In the genomic region with DNA sequence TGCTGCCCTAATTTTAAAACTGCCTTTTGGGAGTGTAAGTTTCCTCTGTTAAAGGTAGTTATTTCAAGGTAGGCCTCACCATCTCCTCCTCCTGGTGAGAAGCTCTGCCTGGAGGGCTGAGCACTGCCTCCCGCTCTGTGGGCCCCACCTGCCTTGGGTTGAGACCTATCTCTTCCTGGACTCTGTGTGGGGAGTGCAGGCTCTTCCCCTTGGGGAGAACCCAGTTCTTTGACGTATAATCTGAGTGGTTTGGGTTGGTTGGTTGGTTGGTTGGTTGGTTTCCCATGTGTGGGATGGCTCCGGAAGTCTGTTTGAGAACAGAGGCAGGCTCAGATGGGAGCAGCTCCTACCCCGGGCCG, we compare ENCODE assay signal across 1 cellular context.
TF ChIP-seq lines count a peak whose summit lies in the region.

No MANE protein-coding gene starts in this region.

TF ChIP-seq in SK-N-SH treated with all-trans-retinoic acid at 6 μM for 48 hours, 23 proteins besides CTCF, POLR2A, EP300 and RAD21 (continued from another document):
- TF ChIP-seq, protein P1, sequence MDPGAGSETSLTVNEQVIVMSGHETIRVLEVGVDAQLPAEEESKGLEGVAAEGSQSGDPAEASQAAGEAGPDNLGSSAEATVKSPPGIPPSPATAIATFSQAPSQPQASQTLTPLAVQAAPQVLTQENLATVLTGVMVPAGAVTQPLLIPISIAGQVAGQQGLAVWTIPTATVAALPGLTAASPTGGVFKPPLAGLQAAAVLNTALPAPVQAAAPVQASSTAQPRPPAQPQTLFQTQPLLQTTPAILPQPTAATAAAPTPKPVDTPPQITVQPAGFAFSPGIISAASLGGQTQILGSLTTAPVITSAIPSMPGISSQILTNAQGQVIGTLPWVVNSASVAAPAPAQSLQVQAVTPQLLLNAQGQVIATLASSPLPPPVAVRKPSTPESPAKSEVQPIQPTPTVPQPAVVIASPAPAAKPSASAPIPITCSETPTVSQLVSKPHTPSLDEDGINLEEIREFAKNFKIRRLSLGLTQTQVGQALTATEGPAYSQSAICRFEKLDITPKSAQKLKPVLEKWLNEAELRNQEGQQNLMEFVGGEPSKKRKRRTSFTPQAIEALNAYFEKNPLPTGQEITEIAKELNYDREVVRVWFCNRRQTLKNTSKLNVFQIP (CRISPR knock-in tag; IDR thresholded peaks at IDR 0.05; ENCODE audit: borderline replicate concordance, low read depth): no peak
- TF ChIP-seq BACH2 (CRISPR knock-in tag; IDR thresholded peaks at IDR 0.05; ENCODE audit: borderline replicate concordance): no peak
- TF ChIP-seq CSRNP3 (CRISPR knock-in tag; IDR thresholded peaks at IDR 0.05): no peak
